ENCODE assay signal across 10 cellular contexts in the genomic region with DNA sequence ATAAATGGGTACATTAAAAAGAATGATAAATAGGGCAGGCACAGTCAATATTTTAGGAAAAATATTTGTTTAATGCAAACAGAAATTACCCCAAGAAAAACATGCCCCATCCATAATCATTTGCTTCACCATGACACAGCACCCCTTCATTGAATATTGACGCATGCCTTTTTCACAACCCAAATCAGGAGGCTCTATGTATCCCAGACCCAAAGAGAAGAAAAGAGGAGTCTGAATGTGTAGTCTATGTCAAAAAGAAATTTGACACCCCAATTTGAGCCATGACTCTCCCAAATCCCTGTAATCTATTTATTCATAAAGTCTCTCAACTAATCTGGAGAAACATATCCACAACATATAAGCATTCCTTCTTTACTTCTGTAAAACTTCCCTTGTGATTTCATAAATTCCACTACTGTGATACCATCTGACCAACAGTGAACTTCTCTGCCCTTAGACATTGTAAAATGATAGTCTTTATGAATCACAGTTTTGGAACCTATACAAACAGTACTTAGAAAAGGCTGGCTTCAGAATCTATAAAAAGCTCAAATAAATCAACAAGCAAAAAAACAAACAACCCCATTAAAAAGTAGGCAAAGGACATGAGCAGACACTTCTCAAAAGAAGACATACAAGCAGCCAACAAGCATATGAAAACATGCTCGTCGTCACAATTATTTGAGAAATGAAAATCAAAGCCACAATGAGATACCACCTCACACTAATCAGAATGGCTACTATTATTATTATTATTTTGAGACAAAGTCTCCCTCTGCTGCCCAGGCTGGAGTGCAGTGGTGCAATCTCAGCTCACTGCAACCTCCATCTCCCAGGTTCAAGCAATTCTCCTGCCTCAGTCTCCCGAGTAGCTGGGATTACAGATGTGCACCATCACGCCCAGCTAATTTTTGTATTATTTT. TPM values are rescaled to one million over a fixed set of nuclear protein-coding genes. Genes with fewer than 3 reads are reported as not detected.
DNase-seq lines count a peak whose midpoint lies in the region; ATAC-seq, FAIRE-seq and TF ChIP-seq lines count a peak whose summit lies in the region.
"Had no signal": no experiment of that assay in that cellular context is flagged by ENCODE, and none has a peak within 500 bp of the region (broad histone marks: within the 10 kb centered on the region; RNA-seq: fewer than 3 reads in every experiment).

No MANE protein-coding gene starts in this region.

- no peak for TF ChIP-seq EP300 in H1 (IDR thresholded peaks at IDR 0.05; ENCODE audit: borderline replicate concordance in 1 of 2, low read depth in 2 of 2, low read length in 2 of 2)

- no peaks in the 10 kb centered on the region for H3K27me3 Mint-ChIP-seq in T-helper 2 cell treated with Interferon-gamma antibody and Interleukin-4, amounts not matched to agents 5 μg/mL and 100 μg/mL, for 36 hours (ENCODE audit: low read depth)
- no peaks in the 10 kb centered on the region for H3K27me3 Mint-ChIP-seq in activated T-cell treated with anti-CD3 and anti-CD28 coated beads, Interleukin-2, amount 50 U/mL, for 72 hours (ENCODE audit: low read depth)

- no peak overlapping the region for H4K5ac ChIP-seq in H1 (ENCODE audit: insufficient read length, low read depth, low read length)

- peaks cover 7% of the 10 kb centered on the region for H3K9me3 Mint-ChIP-seq in T-helper 2 cell treated with Interferon-gamma antibody and Interleukin-4, amounts not matched to agents 5 μg/mL and 100 μg/mL, for 36 hours
- H3K9me3 Mint-ChIP-seq in activated T-cell treated with anti-CD3 and anti-CD28 coated beads, Interleukin-2, amount 50 U/mL, for 72 hours, result no peaks in the 10 kb centered on the region

- no peak for TF ChIP-seq CTCF in H1 (IDR thresholded peaks at IDR 0.05; ENCODE audit: control extremely low read depth in 1 of 3, insufficient read depth in 1 of 3, low read depth in 1 of 3, low read length in 3 of 3)

- peaks cover 51% of the 10 kb centered on the region for H3K36me3 Mint-ChIP-seq in T-helper 2 cell treated with Interferon-gamma antibody and Interleukin-4, amounts not matched to agents 5 μg/mL and 100 μg/mL, for 36 hours (ENCODE audit: low read depth)
- peaks cover 13 to 31% of the 10 kb centered on the region in 2 donors for H3K36me3 Mint-ChIP-seq in activated T-cell treated with anti-CD3 and anti-CD28 coated beads, Interleukin-2, amount 50 U/mL, for 72 hours (ENCODE audit: insufficient read depth in 2 of 2)

- no peak for TF ChIP-seq RAD21 in H1 (IDR thresholded peaks at IDR 0.05 in 1 of 2, conservative IDR thresholded peaks at IDR 0.05 in 1 of 2; ENCODE audit: low read depth in 2 of 2, low read length in 2 of 2)

- H2AK5ac ChIP-seq in H1 (ENCODE audit: low read depth, low read length), result no peak overlapping the region

- H3K23ac ChIP-seq in H1 (ENCODE audit: insufficient read length), result no peak overlapping the region

- POLR2A ChIA-PET in H1 (lab: Charles Lee; ENCODE audit: partially characterized antibody), result interaction anchor here (0.9 kb wide), 1 partner anchor 19 kb away, joined by 4 read pairs; no protein-coding TSS in a partner anchor

- H3K4me1 ChIP-seq in H1 (replicated peaks in 1 of 4; ENCODE audit: control insufficient read depth in 3 of 4, insufficient read depth in 4 of 4, low read length in 3 of 4), result no peaks in the 10 kb centered on the region

- no peak overlapping the region for H3K4me2 ChIP-seq in H1 (ENCODE audit: insufficient read depth in 1 of 2, low read depth in 2 of 2, low read length in 2 of 2)

- H3K9ac ChIP-seq in H1 (replicated peaks in 1 of 4; ENCODE audit: extremely low read depth in 1 of 4, low read depth in 3 of 4, low read length in 3 of 4), result no peak overlapping the region

- H3K56ac ChIP-seq in H1 (replicated peaks; ENCODE audit: insufficient read length, low read depth, low read length), result no peak overlapping the region

- no peak for TF ChIP-seq POLR2A in H1 (IDR thresholded peaks at IDR 0.05; ENCODE audit: control extremely low read depth in 1 of 2, low read depth in 2 of 2, low read length in 2 of 2)

- H3K4ac ChIP-seq in H1 (replicated peaks; ENCODE audit: insufficient read length, low read depth, low read length), result no peak overlapping the region

- no peaks in the 10 kb centered on the region for H4K20me1 ChIP-seq in H1 (replicated peaks in 1 of 2; ENCODE audit: control insufficient read depth in 1 of 2, insufficient read depth in 2 of 2, low read length in 2 of 2)

- H3K18ac ChIP-seq in H1 (ENCODE audit: extremely low read depth, low read length), result no peak overlapping the region

- FAIRE-seq in GM18507 (lab: Jason Lieb, UNC) (peak; percentile 36), RCC 7860 (lab: Jason Lieb, UNC) (peak; percentile 30), H1 (lab: Jason Lieb, UNC) (peak; percentile 19)

- H3K4me3 Mint-ChIP-seq in T-helper 2 cell treated with Interferon-gamma antibody and Interleukin-4, amounts not matched to agents 5 μg/mL and 100 μg/mL, for 36 hours, result no peak overlapping the region
- no peak overlapping the region for H3K4me3 Mint-ChIP-seq in activated T-cell treated with anti-CD3 and anti-CD28 coated beads, Interleukin-2, amount 50 U/mL, for 72 hours

- H2BK5ac ChIP-seq in H1 (ENCODE audit: low read depth, low read length), result no peak overlapping the region

- DNase-seq in GM18507 (ENCODE audit: extremely low spot score, insufficient read length, low read depth) (no peak), RCC 7860 (ENCODE audit: low spot score) (no peak), H1 (ENCODE audit: low read depth in 1 of 2, low spot score in 2 of 2) (no peak), pulmonary artery endothelial cell (ENCODE audit: low read depth, low spot score) (peak; percentile 8)
- no peak for DNase-seq in T-helper 2 cell treated with Interferon-gamma antibody and Interleukin-4, amounts not matched to agents 5 μg/mL and 100 μg/mL, for 36 hours (ENCODE audit: low spot score)
- DNase-seq in activated T-cell treated with anti-CD3 and anti-CD28 coated beads, Interleukin-2, amount 50 U/mL, for 72 hours, result no peak
- no peak for DNase-seq in activated CD8-positive, alpha-beta memory T cell treated with anti-CD3 and anti-CD28 coated beads, Interleukin-2, amount 50 U/mL, for 4 hours
- DNase-seq: dorsolateral prefrontal cortex had no signal

- H2BK20ac ChIP-seq in H1 (ENCODE audit: low read length), result no peak overlapping the region

- WGBS in H1 (ENCODE audit: extremely low coverage in 1 of 2, insufficient coverage in 1 of 2, insufficient read length in 1 of 2, insufficient replicate concordance in 2 of 2, low coverage in 1 of 2, low lambda C conversion rate in 2 of 2, missing lambda C conversion rate in 1 of 2), 2 experiments, result 92% methylated on average over 5 of the region's 5 CpGs; no CpG with 5 or more reads in 1 of the 2 experiments

- no peak overlapping the region for H2BK12ac ChIP-seq in H1 (ENCODE audit: low read depth, low read length)

- H3K27ac Mint-ChIP-seq in T-helper 2 cell treated with Interferon-gamma antibody and Interleukin-4, amounts not matched to agents 5 μg/mL and 100 μg/mL, for 36 hours, result no peak overlapping the region
- no peak overlapping the region for H3K27ac Mint-ChIP-seq in activated T-cell treated with anti-CD3 and anti-CD28 coated beads, Interleukin-2, amount 50 U/mL, for 72 hours

- H3K27ac ChIP-seq in H1 (ENCODE audit: low read depth, low read length), result no peak overlapping the region
- H3K27ac ChIP-seq: dorsolateral prefrontal cortex, SK-N-MC had no signal

- CTCF ChIA-PET in H1 (lab: Charles Lee; ENCODE audit: partially characterized antibody), result no interaction called here

- no peak overlapping the region for H4K8ac ChIP-seq in H1 (ENCODE audit: extremely low read depth, insufficient read depth, low read length)

- H2BK120ac ChIP-seq in H1 (replicated peaks; ENCODE audit: low read depth, low read length), result no peak overlapping the region

- H2AFZ ChIP-seq in H1 (ENCODE audit: low read length), result no peak overlapping the region

- no peaks in the 10 kb centered on the region for H3K23me2 ChIP-seq in H1 (ENCODE audit: low read depth, low read length)

- no peak overlapping the region for H3K4me3 ChIP-seq in H1 (ENCODE audit: extremely low read depth in 1 of 4, insufficient read depth in 2 of 4, low read depth in 3 of 4, low read length in 4 of 4)
- H3K4me3 ChIP-seq: dorsolateral prefrontal cortex, SK-N-MC had no signal

- no peaks in the 10 kb centered on the region for H3K79me2 ChIP-seq in H1 (ENCODE audit: control insufficient read depth in 1 of 2, insufficient read depth in 2 of 2, low read length in 2 of 2)

- peaks cover 4% of the 10 kb centered on the region for H3K4me1 Mint-ChIP-seq in T-helper 2 cell treated with Interferon-gamma antibody and Interleukin-4, amounts not matched to agents 5 μg/mL and 100 μg/mL, for 36 hours (ENCODE audit: low read depth)
- H3K4me1 Mint-ChIP-seq in activated T-cell treated with anti-CD3 and anti-CD28 coated beads, Interleukin-2, amount 50 U/mL, for 72 hours (ENCODE audit: low read depth), result peaks cover 25% of the 10 kb centered on the region

- H3K9me3 ChIP-seq in H1 (ENCODE audit: insufficient read depth in 2 of 2, low read depth in 1 of 2, low read length in 1 of 2), result no peaks in the 10 kb centered on the region

- no peak for ATAC-seq in HG03469 (IDR thresholded peaks at IDR 0.05; ENCODE audit: unreplicated experiment)
- no peak for ATAC-seq in activated T-cell treated with anti-CD3 and anti-CD28 coated beads, Interleukin-2, amount 50 U/mL, for 72 hours (replicated peaks in 1 of 2)

- H3K36me3 ChIP-seq in H1 (ENCODE audit: control insufficient read depth in 2 of 4, insufficient read depth in 4 of 4, low read length in 3 of 4), result peaks cover 0 to 17% (median 1%) of the 10 kb centered on the region in 4 experiments; a peak in 2 of 8 replicates

- H3K27me3 ChIP-seq in H1 (replicated peaks in 1 of 4; ENCODE audit: control insufficient read depth in 3 of 4, extremely low read depth in 1 of 4, insufficient read depth in 3 of 4, low read length in 3 of 4), result no peaks in the 10 kb centered on the region
- H3K27me3 ChIP-seq: dorsolateral prefrontal cortex had no signal

- no peak overlapping the region for H3K14ac ChIP-seq in H1 (ENCODE audit: insufficient read length)

- no peak overlapping the region for H2BK15ac ChIP-seq in H1 (ENCODE audit: low read length)

- no peaks in the 10 kb centered on the region for H3K79me1 ChIP-seq in H1 (ENCODE audit: low read depth, low read length)

- H4K91ac ChIP-seq in H1 (replicated peaks; ENCODE audit: insufficient read length, low read length), result no peak overlapping the region

RNA-seq across cellular contexts. Expression of a gene that starts 53.4 kb away (rescaled TPM):
- 12.3 and 17.2 TPM in 2 replicates for total RNA-seq in H1 (2021; fragmentation: NEBNext Ultra II Directional; extraction: Animal tissue kit (Norgen Biotek cat#: 25700))
- 1.7 and 1.9 TPM in 2 replicates for polyA plus RNA-seq in H1 (2011; rRNA removed)
- 2.2 TPM for polyA plus RNA-seq in H1 (2011; cell fraction: cytosol; rRNA removed)
- polyA plus RNA-seq in H1 (2011; cell fraction: nucleus; rRNA removed), result 4.2 TPM
- polyA plus RNA-seq in H1 (2012, experiment 1 of 2), result 2.1 to 5.5 TPM (median 3.5 TPM) in 4 replicates
- 0.34 TPM for polyA plus RNA-seq in H1 (2012, experiment 2 of 2)
- polyA plus RNA-seq in H1 (2013, experiment 1 of 2), result 4.9 TPM
- 4.8 TPM for polyA plus RNA-seq in H1 (2013, experiment 2 of 2)
- polyA minus RNA-seq in H1 (2011; rRNA and poly(A)+ RNA removed), result 13.8 and 22.0 TPM in 2 replicates
- polyA minus RNA-seq in H1 (2011; cell fraction: cytosol; rRNA and poly(A)+ RNA removed), result 16.6 TPM
- polyA minus RNA-seq in H1 (2011; cell fraction: nucleus; rRNA and poly(A)+ RNA removed), result 53.1 TPM
- 56.1 and 61.8 TPM in 2 replicates for total RNA-seq in pulmonary artery endothelial cell
- 10 to 100 TPM; 69.7 to 79.3 TPM for total RNA-seq in activated T-cell treated with anti-CD3 and anti-CD28 coated beads, Interleukin-2, amount 50 U/mL, for 72 hours
